17 cellular contexts compared by ENCODE assay signal in the genomic region with DNA sequence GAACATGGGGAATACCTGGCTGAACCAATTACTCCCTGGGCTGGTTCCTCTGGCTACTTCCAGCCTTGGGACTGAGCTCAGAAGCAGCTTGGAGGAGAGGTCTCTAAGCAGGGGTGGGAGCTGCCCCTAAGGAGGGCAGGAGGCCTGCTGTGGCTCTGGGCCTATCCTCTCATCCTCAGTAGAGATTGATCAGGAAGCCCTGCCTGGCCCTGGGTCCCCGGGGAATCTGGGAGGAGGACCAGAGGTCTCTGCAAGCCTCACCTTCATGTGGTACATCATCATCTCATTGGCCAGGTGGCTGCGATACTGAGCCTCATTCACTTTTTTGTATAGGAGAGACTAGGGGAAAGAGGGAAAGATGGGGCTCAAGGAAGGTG.
"Had no signal": no experiment of that assay in that cellular context is flagged by ENCODE, and none has a peak within 500 bp of the region (broad histone marks: within the 10 kb centered on the region; RNA-seq: fewer than 3 reads in every experiment).

No MANE protein-coding gene starts in this region.

- H3K9me3 ChIP-seq: pancreas, SJSA1, suprapubic skin, upper lobe of left lung had no signal

- H3K4me1 ChIP-seq: SJSA1 had no signal

- H3K9me3 Mint-ChIP-seq: neural progenitor cell had no signal

- H3K27ac Mint-ChIP-seq: neural progenitor cell had no signal

- H3K9ac ChIP-seq: neural progenitor cell had no signal

- H3K27me3 ChIP-seq: pancreas, SJSA1 had no signal

- H3K4me1 Mint-ChIP-seq: neural progenitor cell had no signal

- H3K27ac ChIP-seq: neural progenitor cell, pancreas, SJSA1, suprapubic skin, upper lobe of left lung had no signal

- FAIRE-seq: pancreas had no signal

- ATAC-seq: left lobe of liver; pancreas; stimulated activated naive CD8-positive, alpha-beta T cell treated with anti-CD3 and anti-CD28 coated beads, Interleukin-15, Interleukin-2, amounts not matched to agents 100 U/mL and 50 U/mL, for 24 hours had no signal

- H3K4me2 ChIP-seq: neural progenitor cell had no signal

- H3K4me3 Mint-ChIP-seq: neural progenitor cell had no signal

- H3K36me3 ChIP-seq: neural progenitor cell, pancreas, SJSA1, suprapubic skin, upper lobe of left lung had no signal

- H3K36me3 Mint-ChIP-seq: neural progenitor cell had no signal

- DNase-seq: activated CD4-positive, alpha-beta T cell treated with anti-CD3 and anti-CD28 coated beads, Interleukin-2, amount 50 U/mL, for 4 hours; activated CD4-positive, CD25-positive, alpha-beta regulatory T cell treated with anti-CD3 and anti-CD28 coated beads, Interleukin-2, amount 50 U/mL, for 72 hours; activated naive CD4-positive, alpha-beta T cell; activated T-cell treated with anti-CD3 and anti-CD28 coated beads, Interleukin-2, amount 50 U/mL, for 48 hours; central memory CD4-positive, alpha-beta T cell; erythroblast; mesendoderm; retina; stimulated activated CD4-positive, alpha-beta T cell treated with anti-CD3 and anti-CD28 coated beads, Interleukin-2, amount 100 ng/mL, for 24 hours; stimulated activated naive CD8-positive, alpha-beta T cell treated with anti-CD3 and anti-CD28 coated beads, Interleukin-15, Interleukin-2, amounts not matched to agents 100 U/mL and 50 U/mL, for 24 hours; SW 1271; upper lobe of left lung had no signal

- H2AFZ ChIP-seq: neural progenitor cell had no signal

- H3K4me3 ChIP-seq: neural progenitor cell, pancreas, SJSA1, suprapubic skin, upper lobe of left lung had no signal
